In the genomic region with DNA sequence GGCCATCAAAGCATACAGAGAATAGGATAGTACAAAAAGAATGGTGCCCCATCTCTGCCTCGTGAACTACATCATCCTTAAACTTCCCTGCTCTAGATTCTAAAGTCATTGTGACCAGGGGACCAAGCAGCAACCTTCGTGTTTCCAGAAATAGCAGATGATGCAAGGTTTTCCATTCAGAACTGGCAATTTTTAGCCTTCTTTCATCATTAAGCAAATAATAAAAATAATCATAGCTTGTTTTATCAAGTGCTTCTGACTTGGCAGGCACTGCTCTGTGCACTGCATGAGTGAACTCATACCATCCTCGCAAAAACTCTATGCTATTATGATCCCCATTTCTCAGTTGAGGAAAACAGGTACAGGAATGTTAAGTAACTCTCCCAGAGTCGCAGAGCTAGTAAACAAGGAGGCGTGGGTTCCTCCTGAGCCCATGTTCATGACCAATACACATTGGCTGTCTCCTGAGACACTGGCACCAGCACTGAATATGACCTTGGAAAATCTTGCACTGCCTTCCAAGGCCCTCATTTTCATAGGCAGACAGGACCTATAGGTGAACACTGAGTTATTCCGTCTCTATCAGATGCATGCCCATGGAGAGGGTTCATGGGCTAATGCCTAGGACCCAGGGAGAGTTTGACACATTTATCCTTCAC, we compare ENCODE assay signal across 25 cellular contexts.
DNase-seq lines count a peak whose midpoint lies in the region; ATAC-seq and TF ChIP-seq lines count a peak whose summit lies in the region.
"Had no signal": no experiment of that assay in that cellular context is flagged by ENCODE, and none has a peak within 500 bp of the region (broad histone marks: within the 10 kb centered on the region; RNA-seq: fewer than 3 reads in every experiment).

No MANE protein-coding gene starts in this region.

- ATAC-seq in heart right ventricle (peak in 6 of 8 donors; percentile 53 to 87 (median 74)), PC-3 (peak; percentile 38; the same call in 1 of the 2 replicates), left lung (peak; percentile 62), thoracic aorta (ENCODE audit: insufficient number of reproducible peaks, low FRiP score, low read depth) (peak; percentile 86)
- ATAC-seq: Panc1 had no signal

- TF ChIP-seq EP300 in SK-N-SH (IDR thresholded peaks at IDR 0.05; ENCODE audit: borderline replicate concordance in 1 of 2, low read depth in 1 of 2, low read length in 1 of 2) = no peak

- no peaks in the 10 kb centered on the region for H4K20me1 ChIP-seq in PC-3 (ENCODE audit: low read length)
- H4K20me1 ChIP-seq in SK-N-SH (ENCODE audit: insufficient read depth) = no peaks in the 10 kb centered on the region

- H3K4me1 ChIP-seq in heart right ventricle (peaks cover 0 to 12% (median 2%) of the 10 kb centered on the region in 9 donors), right atrium auricular region (no peaks in the 10 kb centered on the region), PC-3 (ENCODE audit: insufficient read depth, low read length) (no peaks in the 10 kb centered on the region), left lung (no peaks in the 10 kb centered on the region), thoracic aorta (ENCODE audit: control insufficient read depth in 1 of 2, low read depth in 2 of 2) (peaks cover 5 to 14% of the 10 kb centered on the region in 2 donors), SK-N-SH (ENCODE audit: control insufficient read depth in 1 of 2, insufficient read depth in 2 of 2, low read depth in 1 of 2, low read length in 1 of 2) (no peaks in the 10 kb centered on the region)
- H3K4me1 ChIP-seq: HAP-1 had no signal

- no TSS peak for BruUV-seq in PC-3 (replicated peaks; lab: Mats Ljungman, UMichigan)

- H3K4me2 ChIP-seq in PC-3 (ENCODE audit: low read length) (no peak overlapping the region), SK-N-SH (no peak overlapping the region)

- DNase-seq in heart right ventricle = peak in 1 of 2 donors; percentile 13
- DNase-seq in right atrium auricular region (ENCODE audit: low spot score) = no peak
- peak; percentile 8 for DNase-seq in PC-3
- DNase-seq in left lung = no peak
- no peak for DNase-seq in thoracic aorta (ENCODE audit: low spot score)
- no peak for DNase-seq in SK-N-SH
- DNase-seq in MV-4-11 (lab: John Stamatoyannopoulos, UW) = no peak
- DNase-seq: C1 segment of cervical spinal cord; CD4-positive, alpha-beta memory T cell; COR-L47; GF-D8; GOT3; HFFc6; KBM-7; MG63; NCI-H1417 treated with DMSO at 0.1 percent for 48 hours; NCI-H187; NCI-H2081 treated with DMSO at 0.1 percent for 48 hours; NCI-H2171; NCI-H526; NCI-H82; SHP77 treated with DMSO at 0.1 percent for 48 hours had no signal

- H3K9ac ChIP-seq in PC-3 (ENCODE audit: low read length) = no peak overlapping the region
- no peak overlapping the region for H3K9ac ChIP-seq in SK-N-SH

- TF ChIP-seq RAD21 in SK-N-SH (IDR thresholded peaks at IDR 0.05; ENCODE audit: low read length) = no peak

- CTCF ChIA-PET in PC-3 (lab: Charles Lee) (no interaction called here), SK-N-SH (lab: Yijun Ruan, JAX) (no interaction called here)

- intact Hi-C loops in heart right ventricle (cut with DNase I) = no loop called here
- intact Hi-C loops in PC-3 (cut with micrococcal nuclease) = no loop called here
- intact Hi-C loops in left lung (cut with DNase I) = no loop called here

- H2AFZ ChIP-seq in PC-3 (ENCODE audit: low read length) (no peak overlapping the region), SK-N-SH (ENCODE audit: low read depth) (no peak overlapping the region)

- H3K27me3 ChIP-seq in heart right ventricle (no peaks in the 10 kb centered on the region), right atrium auricular region (no peaks in the 10 kb centered on the region), PC-3 (ENCODE audit: low read length) (no peaks in the 10 kb centered on the region), left lung (no peaks in the 10 kb centered on the region), thoracic aorta (replicated peaks; ENCODE audit: insufficient read depth) (no peaks in the 10 kb centered on the region), SK-N-SH (ENCODE audit: insufficient read depth) (no peaks in the 10 kb centered on the region)
- H3K27me3 ChIP-seq: MG63 had no signal

- H3F3A ChIP-seq in PC-3 (ENCODE audit: low read length, unreplicated experiment) = no peaks in the 10 kb centered on the region
- no peaks in the 10 kb centered on the region for H3F3A ChIP-seq in SK-N-SH (replicated peaks; ENCODE audit: insufficient read depth)

- 62 to 69% methylated on average over 6 of the region's 6 CpGs for WGBS in heart right ventricle, 2 donors
- WGBS in SK-N-SH (ENCODE audit: low lambda C conversion rate) = 76% methylated on average over 6 of the region's 6 CpGs

- TF ChIP-seq CTCF in heart right ventricle (IDR thresholded peaks at IDR 0.05) (no peak), right atrium auricular region (IDR thresholded peaks at IDR 0.05) (no peak), PC-3 (conservative IDR thresholded peaks at IDR 0.05; ENCODE audit: low read depth, low read length) (no peak), left lung (IDR thresholded peaks at IDR 0.05) (no peak), thoracic aorta (IDR thresholded peaks at IDR 0.05) (no peak), SK-N-SH (IDR thresholded peaks at IDR 0.05) (no peak)

- H3K4me3 ChIP-seq in heart right ventricle (no peak overlapping the region), right atrium auricular region (no peak overlapping the region), PC-3 (ENCODE audit: low read length) (no peak overlapping the region), left lung (no peak overlapping the region), thoracic aorta (no peak overlapping the region), SK-N-SH (ENCODE audit: low read depth in 2 of 2, low read length in 1 of 2) (no peak overlapping the region)
- H3K4me3 ChIP-seq: HAP-1, MG63 had no signal

- H3K36me3 ChIP-seq in heart right ventricle (no peaks in the 10 kb centered on the region), right atrium auricular region (no peaks in the 10 kb centered on the region), PC-3 (ENCODE audit: low read depth, low read length) (no peaks in the 10 kb centered on the region), left lung (no peaks in the 10 kb centered on the region), thoracic aorta (no peaks in the 10 kb centered on the region), SK-N-SH (replicated peaks in 1 of 2; ENCODE audit: control insufficient read depth in 1 of 2, insufficient read depth in 2 of 2, low read length in 1 of 2) (no peaks in the 10 kb centered on the region)
- H3K36me3 ChIP-seq: HAP-1, MG63 had no signal

- POLR2A ChIA-PET in PC-3 (lab: Charles Lee; ENCODE audit: unreplicated experiment) = no interaction called here
- POLR2A ChIA-PET in SK-N-SH (lab: Yijun Ruan, JAX) = no interaction called here

- H3K9me3 ChIP-seq in heart right ventricle (no peaks in the 10 kb centered on the region), right atrium auricular region (no peaks in the 10 kb centered on the region), PC-3 (ENCODE audit: low read length) (no peaks in the 10 kb centered on the region), left lung (no peaks in the 10 kb centered on the region), thoracic aorta (no peaks in the 10 kb centered on the region), SK-N-SH (no peaks in the 10 kb centered on the region)
- H3K9me3 ChIP-seq: HAP-1, MG63 had no signal

- no peaks in the 10 kb centered on the region for H3K79me2 ChIP-seq in PC-3 (ENCODE audit: low read length)
- H3K79me2 ChIP-seq in SK-N-SH (ENCODE audit: insufficient read depth) = no peaks in the 10 kb centered on the region

- peak overlapping the region in 3 of 10 donors; percentile 16 to 38 (median 25) for H3K27ac ChIP-seq in heart right ventricle
- no peak overlapping the region for H3K27ac ChIP-seq in right atrium auricular region
- no peak overlapping the region for H3K27ac ChIP-seq in PC-3 (ENCODE audit: low read length)
- H3K27ac ChIP-seq in left lung = no peak overlapping the region
- H3K27ac ChIP-seq in thoracic aorta = no peak overlapping the region
- H3K27ac ChIP-seq in SK-N-SH (ENCODE audit: low read depth in 2 of 2, low read length in 1 of 2) = no peak overlapping the region
- H3K27ac ChIP-seq: RWPE1 had no signal

- H3K9me2 ChIP-seq in PC-3 (replicated peaks; ENCODE audit: low read length) = no peaks in the 10 kb centered on the region
- H3K9me2 ChIP-seq in SK-N-SH = no peaks in the 10 kb centered on the region; the same call in 1 of the 2 replicates

TF ChIP-seq in SK-N-SH, 30 proteins besides CTCF, POLR2A, EP300 and RAD21:
- TF ChIP-seq FOXJ3 (CRISPR knock-in tag; IDR thresholded peaks at IDR 0.05) (no peak), RFX5 (IDR thresholded peaks at IDR 0.05; ENCODE audit: low read length) (no peak), TAF1 (IDR thresholded peaks at IDR 0.05; ENCODE audit: borderline replicate concordance, low read depth, low read length) (no peak), MXI1 (IDR thresholded peaks at IDR 0.05; ENCODE audit: low read depth, low read length) (no peak), FOXM1 (IDR thresholded peaks at IDR 0.05; ENCODE audit: low read depth) (no peak), FOSL2 (IDR thresholded peaks at IDR 0.05; ENCODE audit: borderline replicate concordance, low read depth) (no peak)
TF ChIP-seq in SK-N-SH: peak in this region for 0.
